ENCODE assay signal across 2 cellular contexts in the genomic region with DNA sequence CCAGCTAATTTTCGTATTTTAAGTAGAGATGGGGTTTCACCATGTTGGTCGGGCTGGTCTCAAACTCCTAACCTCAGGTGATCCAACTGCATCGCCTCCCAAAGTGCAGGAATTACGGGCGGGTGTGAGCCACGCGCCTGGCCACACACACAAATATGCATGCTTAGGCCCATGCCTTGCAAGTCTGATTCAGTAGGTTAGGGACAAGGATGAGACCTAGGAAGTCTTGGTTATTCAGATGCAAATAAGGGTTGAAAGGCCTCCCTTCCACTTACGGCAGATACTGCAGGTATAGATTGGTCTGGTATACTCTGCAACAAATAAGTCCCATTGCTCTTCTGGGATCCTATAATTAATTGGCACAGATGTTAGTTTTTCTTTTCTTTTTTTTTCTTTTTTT.
A peak's percentile ranks its signal among the peaks of the same experiment; 100 is the strongest.
TF ChIP-seq lines count a peak whose summit lies in the region.

No MANE protein-coding gene starts in this region.

TF ChIP-seq in GM23338, 12 proteins besides CTCF, POLR2A, EP300 and RAD21 (continues in another document):
- TF ChIP-seq NANOG (IDR thresholded peaks at IDR 0.05; ENCODE audit: borderline replicate concordance) = no peak
- TF ChIP-seq POLR2AphosphoS5 (IDR thresholded peaks at IDR 0.05; ENCODE audit: low read depth) = no peak
- TF ChIP-seq STAT1 (IDR thresholded peaks at IDR 0.05; ENCODE audit: unreplicated experiment) = no peak
- no peak for TF ChIP-seq ZNF114 (CRISPR knock-in tag; IDR thresholded peaks at IDR 0.05)
- no peak for TF ChIP-seq REST (IDR thresholded peaks at IDR 0.05; ENCODE audit: unreplicated experiment)
- TF ChIP-seq, protein P1, sequence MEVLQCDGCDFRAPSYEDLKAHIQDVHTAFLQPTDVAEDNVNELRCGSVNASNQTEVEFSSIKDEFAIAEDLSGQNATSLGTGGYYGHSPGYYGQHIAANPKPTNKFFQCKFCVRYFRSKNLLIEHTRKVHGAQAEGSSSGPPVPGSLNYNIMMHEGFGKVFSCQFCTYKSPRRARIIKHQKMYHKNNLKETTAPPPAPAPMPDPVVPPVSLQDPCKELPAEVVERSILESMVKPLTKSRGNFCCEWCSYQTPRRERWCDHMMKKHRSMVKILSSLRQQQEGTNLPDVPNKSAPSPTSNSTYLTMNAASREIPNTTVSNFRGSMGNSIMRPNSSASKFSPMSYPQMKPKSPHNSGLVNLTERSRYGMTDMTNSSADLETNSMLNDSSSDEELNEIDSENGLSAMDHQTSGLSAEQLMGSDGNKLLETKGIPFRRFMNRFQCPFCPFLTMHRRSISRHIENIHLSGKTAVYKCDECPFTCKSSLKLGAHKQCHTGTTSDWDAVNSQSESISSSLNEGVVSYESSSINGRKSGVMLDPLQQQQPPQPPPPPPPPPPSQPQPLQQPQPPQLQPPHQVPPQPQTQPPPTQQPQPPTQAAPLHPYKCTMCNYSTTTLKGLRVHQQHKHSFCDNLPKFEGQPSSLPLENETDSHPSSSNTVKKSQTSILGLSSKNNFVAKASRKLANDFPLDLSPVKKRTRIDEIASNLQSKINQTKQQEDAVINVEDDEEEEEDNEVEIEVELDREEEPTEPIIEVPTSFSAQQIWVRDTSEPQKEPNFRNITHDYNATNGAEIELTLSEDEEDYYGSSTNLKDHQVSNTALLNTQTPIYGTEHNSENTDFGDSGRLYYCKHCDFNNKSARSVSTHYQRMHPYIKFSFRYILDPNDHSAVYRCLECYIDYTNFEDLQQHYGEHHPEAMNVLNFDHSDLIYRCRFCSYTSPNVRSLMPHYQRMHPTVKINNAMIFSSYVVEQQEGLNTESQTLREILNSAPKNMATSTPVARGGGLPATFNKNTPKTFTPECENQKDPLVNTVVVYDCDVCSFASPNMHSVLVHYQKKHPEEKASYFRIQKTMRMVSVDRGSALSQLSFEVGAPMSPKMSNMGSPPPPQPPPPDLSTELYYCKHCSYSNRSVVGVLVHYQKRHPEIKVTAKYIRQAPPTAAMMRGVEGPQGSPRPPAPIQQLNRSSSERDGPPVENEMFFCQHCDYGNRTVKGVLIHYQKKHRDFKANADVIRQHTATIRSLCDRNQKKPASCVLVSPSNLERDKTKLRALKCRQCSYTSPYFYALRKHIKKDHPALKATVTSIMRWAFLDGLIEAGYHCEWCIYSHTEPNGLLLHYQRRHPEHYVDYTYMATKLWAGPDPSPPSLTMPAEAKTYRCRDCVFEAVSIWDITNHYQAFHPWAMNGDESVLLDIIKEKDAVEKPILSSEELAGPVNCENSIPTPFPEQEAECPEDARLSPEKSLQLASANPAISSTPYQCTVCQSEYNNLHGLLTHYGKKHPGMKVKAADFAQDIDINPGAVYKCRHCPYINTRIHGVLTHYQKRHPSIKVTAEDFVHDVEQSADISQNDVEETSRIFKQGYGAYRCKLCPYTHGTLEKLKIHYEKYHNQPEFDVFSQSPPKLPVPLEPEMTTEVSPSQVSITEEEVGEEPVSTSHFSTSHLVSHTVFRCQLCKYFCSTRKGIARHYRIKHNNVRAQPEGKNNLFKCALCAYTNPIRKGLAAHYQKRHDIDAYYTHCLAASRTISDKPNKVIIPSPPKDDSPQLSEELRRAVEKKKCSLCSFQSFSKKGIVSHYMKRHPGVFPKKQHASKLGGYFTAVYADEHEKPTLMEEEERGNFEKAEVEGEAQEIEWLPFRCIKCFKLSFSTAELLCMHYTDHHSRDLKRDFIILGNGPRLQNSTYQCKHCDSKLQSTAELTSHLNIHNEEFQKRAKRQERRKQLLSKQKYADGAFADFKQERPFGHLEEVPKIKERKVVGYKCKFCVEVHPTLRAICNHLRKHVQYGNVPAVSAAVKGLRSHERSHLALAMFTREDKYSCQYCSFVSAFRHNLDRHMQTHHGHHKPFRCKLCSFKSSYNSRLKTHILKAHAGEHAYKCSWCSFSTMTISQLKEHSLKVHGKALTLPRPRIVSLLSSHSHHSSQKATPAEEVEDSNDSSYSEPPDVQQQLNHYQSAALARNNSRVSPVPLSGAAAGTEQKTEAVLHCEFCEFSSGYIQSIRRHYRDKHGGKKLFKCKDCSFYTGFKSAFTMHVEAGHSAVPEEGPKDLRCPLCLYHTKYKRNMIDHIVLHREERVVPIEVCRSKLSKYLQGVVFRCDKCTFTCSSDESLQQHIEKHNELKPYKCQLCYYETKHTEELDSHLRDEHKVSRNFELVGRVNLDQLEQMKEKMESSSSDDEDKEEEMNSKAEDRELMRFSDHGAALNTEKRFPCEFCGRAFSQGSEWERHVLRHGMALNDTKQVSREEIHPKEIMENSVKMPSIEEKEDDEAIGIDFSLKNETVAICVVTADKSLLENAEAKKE (CRISPR knock-in tag; IDR thresholded peaks at IDR 0.05) = no peak
- no peak for TF ChIP-seq EZH2 (IDR thresholded peaks at IDR 0.05; ENCODE audit: low read depth, unreplicated experiment)
- no peak for TF ChIP-seq JUNB (IDR thresholded peaks at IDR 0.05; ENCODE audit: unreplicated experiment)
- TF ChIP-seq CREB1 (CRISPR knock-in tag; IDR thresholded peaks at IDR 0.05; ENCODE audit: low read depth) = no peak
- no peak for TF ChIP-seq EZH2phosphoT487 (IDR thresholded peaks at IDR 0.05; ENCODE audit: unreplicated experiment)
- no peak for TF ChIP-seq ZNF331 (CRISPR knock-in tag; IDR thresholded peaks at IDR 0.05; ENCODE audit: low read depth)

TF ChIP-seq in WTC11, 78 proteins besides CTCF, POLR2A, EP300 and RAD21:
- TF ChIP-seq TEAD1 (CRISPR knock-in tag; IDR thresholded peaks at IDR 0.05) = 0 out of 2 replicates have a peak, but pooled peaks have one; percentile 25
- TF ChIP-seq MAX (CRISPR knock-in tag; IDR thresholded peaks at IDR 0.05) = peak; percentile 47; the same call in 1 of the 2 replicates
- TF ChIP-seq ZNF532 (CRISPR knock-in tag; IDR thresholded peaks at IDR 0.05; ENCODE audit: borderline replicate concordance) = no peak
- TF ChIP-seq, protein P2, sequence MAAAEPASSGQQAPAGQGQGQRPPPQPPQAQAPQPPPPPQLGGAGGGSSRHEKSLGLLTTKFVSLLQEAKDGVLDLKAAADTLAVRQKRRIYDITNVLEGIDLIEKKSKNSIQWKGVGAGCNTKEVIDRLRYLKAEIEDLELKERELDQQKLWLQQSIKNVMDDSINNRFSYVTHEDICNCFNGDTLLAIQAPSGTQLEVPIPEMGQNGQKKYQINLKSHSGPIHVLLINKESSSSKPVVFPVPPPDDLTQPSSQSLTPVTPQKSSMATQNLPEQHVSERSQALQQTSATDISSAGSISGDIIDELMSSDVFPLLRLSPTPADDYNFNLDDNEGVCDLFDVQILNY (CRISPR knock-in tag; IDR thresholded peaks at IDR 0.05) = no peak
